In the genomic region with DNA sequence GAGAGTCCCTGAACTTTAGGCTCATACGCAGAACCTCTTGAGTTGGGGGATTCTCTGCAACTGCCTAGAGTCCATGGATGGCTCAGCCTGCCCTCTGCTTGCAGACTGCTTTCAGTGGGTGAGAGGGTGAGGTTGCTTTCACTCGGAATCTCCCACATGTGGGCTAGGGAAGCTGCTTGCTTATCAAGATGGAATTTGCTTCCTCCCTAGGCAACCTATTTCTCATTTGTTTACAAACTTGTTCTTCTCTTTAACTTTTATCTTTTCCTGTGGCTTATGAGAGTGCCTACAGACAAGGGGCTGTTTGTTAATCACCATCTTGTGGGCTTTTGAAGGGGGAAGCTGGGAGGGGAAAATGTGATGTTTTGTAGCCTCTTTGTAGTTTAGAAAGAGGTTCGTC, we compare ENCODE assay signal across 8 cellular contexts. TPM values are rescaled to one million over a fixed set of nuclear protein-coding genes. Genes with fewer than 3 reads are reported as not detected.
DNase-seq lines count a peak whose midpoint lies in the region; ATAC-seq, FAIRE-seq and TF ChIP-seq lines count a peak whose summit lies in the region.

No MANE protein-coding gene starts in this region.

- intact Hi-C loops in HepG2 (cut with micrococcal nuclease; ENCODE audit: unreplicated experiment): no loop called here

- H3K4me2 ChIP-seq in HepG2 (ENCODE audit: low read depth, low read length): no peak overlapping the region

- H3K9me3 Mint-ChIP-seq in activated naive CD8-positive, alpha-beta T cell treated with anti-CD3 and anti-CD28 coated beads for 36 hours: no peaks in the 10 kb centered on the region

- H3K27ac Mint-ChIP-seq in activated naive CD8-positive, alpha-beta T cell treated with anti-CD3 and anti-CD28 coated beads for 36 hours: peak overlapping the region; percentile 39

- peaks cover 44% of the 10 kb centered on the region for H3K36me3 Mint-ChIP-seq in activated naive CD8-positive, alpha-beta T cell treated with anti-CD3 and anti-CD28 coated beads for 36 hours

- no TSS peak for BruUV-seq in HepG2 (replicated peaks; lab: Mats Ljungman, UMichigan)

- 2% methylated on average over 2 of the region's 3 CpGs for WGBS in HepG2 (ENCODE audit: low lambda C conversion rate)

- H3K4me3 ChIP-seq in HepG2 (replicated peaks in 1 of 3; ENCODE audit: insufficient read depth in 1 of 3, low read depth in 2 of 3, low read length in 3 of 3): no peak overlapping the region

- FAIRE-seq in HepG2 (lab: Jason Lieb, UNC): peak; percentile 26

- peak; percentile 65 for DNase-seq in AG08396 (ENCODE audit: low spot score)
- peak; percentile 76 for DNase-seq in LHCN-M2 (ENCODE audit: low read depth)
- DNase-seq in activated naive CD8-positive, alpha-beta T cell treated with anti-CD3 and anti-CD28 coated beads for 36 hours: peak; percentile 18
- peak; percentile 41 for DNase-seq in HepG2 (ENCODE audit: low spot score)
- no peak for DNase-seq in NCI-H2029 (lab: John Stamatoyannopoulos, UW)
- no peak for DNase-seq in G401 (ENCODE audit: low spot score)
- no peak for DNase-seq in NCI-H1105 (lab: John Stamatoyannopoulos, UW)

- H3K4me3 Mint-ChIP-seq in activated naive CD8-positive, alpha-beta T cell treated with anti-CD3 and anti-CD28 coated beads for 36 hours: peak overlapping the region; percentile 60

- POLR2A ChIA-PET in HepG2 (lab: Yijun Ruan, JAX): no interaction called here

- H3K9ac ChIP-seq in HepG2 (ENCODE audit: insufficient read depth, low read depth, low read length): no peak overlapping the region

- no peaks in the 10 kb centered on the region for H3K79me2 ChIP-seq in HepG2 (ENCODE audit: insufficient read depth, low read length)

- H2AFZ ChIP-seq in HepG2 (ENCODE audit: low read length): no peak overlapping the region

- CTCF ChIA-PET in HepG2 (lab: Yijun Ruan, JAX; ENCODE audit: low intra/inter-chr PET ratio, low total read pairs): no interaction called here

- H3K27me3 Mint-ChIP-seq in activated naive CD8-positive, alpha-beta T cell treated with anti-CD3 and anti-CD28 coated beads for 36 hours: no peaks in the 10 kb centered on the region

- no peaks in the 10 kb centered on the region for H4K20me1 ChIP-seq in HepG2 (ENCODE audit: insufficient read depth, low read length)

- TF ChIP-seq POLR2A in HepG2 (IDR thresholded peaks at IDR 0.05; ENCODE audit: insufficient read depth in 1 of 2, low read depth in 2 of 2, low read length in 2 of 2): no peak

- no peaks in the 10 kb centered on the region for H3K9me3 ChIP-seq in HepG2 (ENCODE audit: low read length)

- TF ChIP-seq EP300 in HepG2 (IDR thresholded peaks at IDR 0.05; ENCODE audit: low read depth in 2 of 2, low read length in 2 of 2) (no peak), HepG2 (CRISPR knock-in tag; IDR thresholded peaks at IDR 0.05; ENCODE audit: borderline replicate concordance) (no peak)

- in situ Hi-C loops in HepG2 (cut with HindIII; ENCODE audit: extremely low pct_ligation_motif_present, low pct_unique_long_range_greater_than_20kb) (no loop called here), G401 (cut with HindIII; ENCODE audit: low sequenced_read_pairs) (no loop called here)

- H3K4me1 ChIP-seq in HepG2 (ENCODE audit: insufficient read depth, low read length): peaks cover 31% of the 10 kb centered on the region

- no peak for TF ChIP-seq CTCF in HepG2 (CRISPR knock-in tag; IDR thresholded peaks at IDR 0.05)

- no peaks in the 10 kb centered on the region for H3K27me3 ChIP-seq in HepG2 (ENCODE audit: control insufficient read depth in 1 of 2, insufficient read depth in 2 of 2, low read length in 2 of 2)

- ATAC-seq in HepG2 (peak; percentile 75), GM21526 (IDR thresholded peaks at IDR 0.05; ENCODE audit: low FRiP score, unreplicated experiment) (no peak)

- peaks cover 79% of the 10 kb centered on the region for H3K4me1 Mint-ChIP-seq in activated naive CD8-positive, alpha-beta T cell treated with anti-CD3 and anti-CD28 coated beads for 36 hours

- TF ChIP-seq RAD21 in HepG2 (CRISPR knock-in tag; IDR thresholded peaks at IDR 0.05): no peak

- H3K36me3 ChIP-seq in HepG2 (replicated peaks in 1 of 2; ENCODE audit: control insufficient read depth in 1 of 2, insufficient read depth in 2 of 2, low read length in 2 of 2): no peaks in the 10 kb centered on the region

- no peak overlapping the region for H3K27ac ChIP-seq in HepG2 (ENCODE audit: extremely low read length, insufficient read depth, low read length)

TF ChIP-seq in HepG2, 621 proteins besides CTCF, POLR2A, EP300 and RAD21:
- TF ChIP-seq, protein P1, sequence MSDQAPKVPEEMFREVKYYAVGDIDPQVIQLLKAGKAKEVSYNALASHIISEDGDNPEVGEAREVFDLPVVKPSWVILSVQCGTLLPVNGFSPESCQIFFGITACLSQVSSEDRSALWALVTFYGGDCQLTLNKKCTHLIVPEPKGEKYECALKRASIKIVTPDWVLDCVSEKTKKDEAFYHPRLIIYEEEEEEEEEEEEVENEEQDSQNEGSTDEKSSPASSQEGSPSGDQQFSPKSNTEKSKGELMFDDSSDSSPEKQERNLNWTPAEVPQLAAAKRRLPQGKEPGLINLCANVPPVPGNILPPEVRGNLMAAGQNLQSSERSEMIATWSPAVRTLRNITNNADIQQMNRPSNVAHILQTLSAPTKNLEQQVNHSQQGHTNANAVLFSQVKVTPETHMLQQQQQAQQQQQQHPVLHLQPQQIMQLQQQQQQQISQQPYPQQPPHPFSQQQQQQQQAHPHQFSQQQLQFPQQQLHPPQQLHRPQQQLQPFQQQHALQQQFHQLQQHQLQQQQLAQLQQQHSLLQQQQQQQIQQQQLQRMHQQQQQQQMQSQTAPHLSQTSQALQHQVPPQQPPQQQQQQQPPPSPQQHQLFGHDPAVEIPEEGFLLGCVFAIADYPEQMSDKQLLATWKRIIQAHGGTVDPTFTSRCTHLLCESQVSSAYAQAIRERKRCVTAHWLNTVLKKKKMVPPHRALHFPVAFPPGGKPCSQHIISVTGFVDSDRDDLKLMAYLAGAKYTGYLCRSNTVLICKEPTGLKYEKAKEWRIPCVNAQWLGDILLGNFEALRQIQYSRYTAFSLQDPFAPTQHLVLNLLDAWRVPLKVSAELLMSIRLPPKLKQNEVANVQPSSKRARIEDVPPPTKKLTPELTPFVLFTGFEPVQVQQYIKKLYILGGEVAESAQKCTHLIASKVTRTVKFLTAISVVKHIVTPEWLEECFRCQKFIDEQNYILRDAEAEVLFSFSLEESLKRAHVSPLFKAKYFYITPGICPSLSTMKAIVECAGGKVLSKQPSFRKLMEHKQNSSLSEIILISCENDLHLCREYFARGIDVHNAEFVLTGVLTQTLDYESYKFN (CRISPR knock-in tag; conservative IDR thresholded peaks at IDR 0.05): 0 out of 2 replicates have a peak, but pooled peaks have one; percentile 16
- TF ChIP-seq, protein P2, sequence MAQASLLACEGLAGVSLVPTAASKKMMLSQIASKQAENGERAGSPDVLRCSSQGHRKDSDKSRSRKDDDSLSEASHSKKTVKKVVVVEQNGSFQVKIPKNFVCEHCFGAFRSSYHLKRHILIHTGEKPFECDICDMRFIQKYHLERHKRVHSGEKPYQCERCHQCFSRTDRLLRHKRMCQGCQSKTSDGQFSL (CRISPR knock-in tag; IDR thresholded peaks at IDR 0.05): no peak
- peak; percentile 33; the same call in 1 of the 2 replicates for TF ChIP-seq ISL2 (CRISPR knock-in tag; IDR thresholded peaks at IDR 0.05)

RNA-seq across cellular contexts. Expression of a gene that starts 10.0 kb away (rescaled TPM):
- total RNA-seq in LHCN-M2 (2014; rRNA removed): 48.4 and 48.8 TPM in 2 replicates
- 26.7 TPM for polyA plus RNA-seq in LHCN-M2 (2012)
- total RNA-seq in activated naive CD8-positive, alpha-beta T cell treated with anti-CD3 and anti-CD28 coated beads for 36 hours: 10 to 100 TPM; 30.1 to 35.3 TPM
- 0.94 and 2.0 TPM in 2 replicates for total RNA-seq in HepG2 (2016; rRNA removed; fragmentation: Illumina TruSeq; extraction: Trizol)
- 0.71 and 1.3 TPM in 2 replicates for total RNA-seq in HepG2 (2016; cell fraction: cytosol; rRNA removed; fragmentation: Illumina TruSeq; extraction: Trizol; ENCODE audit: low read depth)
- 1.0 and 1.9 TPM in 2 replicates for total RNA-seq in HepG2 (2016; cell fraction: insoluble cytoplasmic fraction; rRNA removed; fragmentation: Illumina TruSeq; extraction: Trizol)
- total RNA-seq in HepG2 (2016; cell fraction: membrane; rRNA removed; fragmentation: Illumina TruSeq; extraction: Trizol): 0.96 and 1.1 TPM in 2 replicates
- total RNA-seq in HepG2 (2016; cell fraction: nucleus; rRNA removed; fragmentation: Illumina TruSeq; extraction: Trizol): 3.1 and 5.0 TPM in 2 replicates
- polyA plus RNA-seq in HepG2 (2011; rRNA removed): 2.3 and 2.9 TPM in 2 replicates
- polyA plus RNA-seq in HepG2 (2011; cell fraction: cytosol; rRNA removed): 1.8 and 2.0 TPM in 2 replicates
- polyA plus RNA-seq in HepG2 (2011; cell fraction: nucleus; rRNA removed): 3.7 and 4.2 TPM in 2 replicates
- 0.58 and 1.0 TPM in 2 replicates for polyA plus RNA-seq in HepG2 (2012)
- 0.06 and 0.07 TPM in 2 replicates for polyA plus RNA-seq in HepG2 (2016; cell fraction: cytosol; fragmentation: Illumina TruSeq; extraction: Trizol; ENCODE audit: low read depth)
- 0.97 and 1.4 TPM in 2 replicates for polyA plus RNA-seq in HepG2 (2016; cell fraction: insoluble cytoplasmic fraction; fragmentation: Illumina TruSeq; extraction: Trizol; ENCODE audit: low read depth)
- polyA plus RNA-seq in HepG2 (2016; cell fraction: membrane; fragmentation: Illumina TruSeq; extraction: Trizol; ENCODE audit: low read depth): 0.12 and 0.19 TPM in 2 replicates
- 1.5 and 2.1 TPM in 2 replicates for polyA plus RNA-seq in HepG2 (2016; cell fraction: nucleus; fragmentation: Illumina TruSeq; extraction: Trizol; ENCODE audit: insufficient read depth, low read depth)
- 3.7 and 8.5 TPM in 2 replicates for polyA minus RNA-seq in HepG2 (2011; rRNA and poly(A)+ RNA removed; ENCODE audit: low replicate concordance)
- polyA minus RNA-seq in HepG2 (2011; cell fraction: cytosol; rRNA and poly(A)+ RNA removed): 2.8 and 3.2 TPM in 2 replicates
- polyA minus RNA-seq in HepG2 (2011; cell fraction: nucleus; rRNA and poly(A)+ RNA removed): 14.2 and 18.7 TPM in 2 replicates
- 65.7 and 78.6 TPM in 2 replicates for total RNA-seq in G401 (2014; rRNA removed; shearing (Covaris generic))

Comparison
In these comparisons a context has a peak if more than half of its experiments do, and no peak if none do; other contexts are left out.
1. DNase-seq: peak in AG08396 (single experiment), LHCN-M2 (single experiment), activated naive CD8-positive, alpha-beta T cell treated with anti-CD3 and anti-CD28 coated beads for 36 hours (single experiment) and HepG2 (single experiment); none in NCI-H2029 (single experiment), G401 (single experiment) and NCI-H1105 (single experiment).